8 cellular contexts compared by ENCODE assay signal in the genomic region with DNA sequence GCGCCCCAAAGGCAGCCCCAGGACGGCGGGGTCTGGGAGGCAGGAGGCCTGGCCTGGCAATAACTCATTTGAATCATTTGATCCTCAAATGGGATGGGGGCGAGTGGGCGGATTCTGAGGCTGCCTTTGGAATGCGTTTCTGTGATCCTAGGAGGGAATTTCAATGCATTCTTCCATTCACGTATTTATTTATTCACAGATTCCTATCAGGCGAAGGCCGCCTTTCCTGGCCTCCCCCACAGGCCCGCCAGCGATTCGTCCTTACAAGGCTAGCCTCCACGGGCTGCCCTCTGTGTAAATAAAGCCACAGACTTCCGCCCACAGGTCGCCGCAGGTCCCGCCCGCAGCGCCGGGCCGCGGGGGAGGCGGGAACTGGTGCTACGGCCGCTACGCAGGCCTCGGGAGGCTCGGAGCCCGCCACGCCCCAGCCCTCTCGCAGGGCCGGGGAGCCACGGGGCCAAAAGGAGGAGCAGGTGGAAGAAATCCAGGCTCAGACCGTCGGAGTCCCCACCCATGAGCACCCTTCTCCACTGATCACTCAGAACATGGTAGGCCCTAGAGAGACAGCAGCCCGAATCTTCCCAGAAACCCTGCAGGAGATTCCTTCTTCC. TPM values are rescaled to one million over a fixed set of nuclear protein-coding genes. Genes with fewer than 3 reads are reported as not detected.
DNase-seq lines count a peak whose midpoint lies in the region; ATAC-seq and TF ChIP-seq lines count a peak whose summit lies in the region.

No MANE protein-coding gene starts in this region.

- peak overlapping the region; percentile 60 for H3K4me2 ChIP-seq in neuronal stem cell (ENCODE audit: insufficient read depth, low read length, poor library complexity, severe bottlenecking)

- H3K4ac ChIP-seq in neuronal stem cell (ENCODE audit: low read length) = no peak overlapping the region

- TF ChIP-seq EP300 in tibial nerve (IDR thresholded peaks at IDR 0.05) = peak in 1 of 2 donors; percentile 71

- peak overlapping the region; percentile 83 for H4K8ac ChIP-seq in neuronal stem cell (ENCODE audit: low read depth, low read length)

- H4K91ac ChIP-seq in neuronal stem cell (ENCODE audit: low read depth, low read length, poor library complexity) = no peak overlapping the region

- peak overlapping the region; percentile 59 for H3K4me3 ChIP-seq in NT2/D1 (ENCODE audit: insufficient read length, low read depth)
- H3K4me3 ChIP-seq in neuronal stem cell (ENCODE audit: low read length in 2 of 2) = peak overlapping the region in 1 of 2 donors; percentile 32
- peak overlapping the region; percentile 43 to 71 (median 50) for H3K4me3 ChIP-seq in tibial nerve

- no peak overlapping the region for H2AK5ac ChIP-seq in neuronal stem cell (ENCODE audit: low read depth, low read length)

- peak overlapping the region; percentile 54 for H3K18ac ChIP-seq in neuronal stem cell (ENCODE audit: low read length)

- DNase-seq in NCI-H2227 (lab: John Stamatoyannopoulos, UW; ENCODE audit: unreplicated experiment) = peak; percentile 13
- DNase-seq in NCI-H2227 treated with DMSO at 0.1 percent for 48 hours (lab: John Stamatoyannopoulos, UW) = no peak
- DNase-seq in NT2/D1 (ENCODE audit: low read depth, low spot score) = peak; percentile 74
- peak; percentile 44 for DNase-seq in activated gamma-delta T cell (lab: John Stamatoyannopoulos, UW)
- DNase-seq in foreskin keratinocyte = peak; percentile 57 to 69
- peak; percentile 36 for DNase-seq in neuronal stem cell (ENCODE audit: low spot score)
- DNase-seq in tibial nerve (ENCODE audit: low spot score in 2 of 2) = peak; percentile 59 to 67

- ATAC-seq in HG02885 (IDR thresholded peaks at IDR 0.05; ENCODE audit: poor library complexity, unreplicated experiment) = peak; percentile 69
- ATAC-seq in foreskin keratinocyte = peak; percentile 7

- peaks cover 8% of the 10 kb centered on the region; the same call in 1 of the 2 replicates for H3K9me3 ChIP-seq in NT2/D1 (ENCODE audit: insufficient read depth, low read length)
- peaks cover 0 to 4% of the 10 kb centered on the region in 2 donors for H3K9me3 ChIP-seq in neuronal stem cell (replicated peaks in 1 of 2; ENCODE audit: control insufficient read depth in 2 of 2, insufficient read depth in 1 of 2, low read depth in 1 of 2, low read length in 2 of 2)
- H3K9me3 ChIP-seq in tibial nerve = no peaks in the 10 kb centered on the region

- H3K4me1 ChIP-seq in NT2/D1 (ENCODE audit: insufficient read depth, insufficient read length) = no peaks in the 10 kb centered on the region
- peaks cover 63% of the 10 kb centered on the region for H3K4me1 ChIP-seq in foreskin keratinocyte
- peaks cover 0 to 4% of the 10 kb centered on the region in 2 donors for H3K4me1 ChIP-seq in neuronal stem cell (ENCODE audit: control insufficient read depth in 2 of 2, insufficient read depth in 1 of 2, low read depth in 1 of 2, low read length in 2 of 2)
- H3K4me1 ChIP-seq in tibial nerve = peaks cover 0 to 37% (median 14%) of the 10 kb centered on the region in 4 donors

- H3K9ac ChIP-seq in NT2/D1 (ENCODE audit: insufficient read length, low read depth) = peak overlapping the region; percentile 85
- peak overlapping the region; percentile 15 for H3K9ac ChIP-seq in neuronal stem cell (ENCODE audit: low read depth, low read length, poor library complexity)

- no peak for TF ChIP-seq POLR2A in tibial nerve (IDR thresholded peaks at IDR 0.05)

- TF ChIP-seq CTCF in foreskin keratinocyte (conservative IDR thresholded peaks at IDR 0.05) (no peak), tibial nerve (IDR thresholded peaks at IDR 0.05) (peak in 1 of 5 experiments; percentile 18)

- no CpG with 5 or more reads among the region's 36 CpGs for WGBS in neuronal stem cell (ENCODE audit: extremely low coverage in 2 of 2, insufficient read length in 2 of 2, insufficient replicate concordance in 1 of 2), 2 donors
- 3 to 4% methylated on average over 36 of the region's 36 CpGs for WGBS in tibial nerve, 2 donors

- H3K14ac ChIP-seq in neuronal stem cell (ENCODE audit: low read length) = no peak overlapping the region

- H2AFZ ChIP-seq in neuronal stem cell (ENCODE audit: low read length) = peak overlapping the region; percentile 98

- no peak overlapping the region for H2BK5ac ChIP-seq in neuronal stem cell (ENCODE audit: low read length)

- H3K27ac ChIP-seq in foreskin keratinocyte (peak overlapping the region; percentile 58), neuronal stem cell (replicated peaks; ENCODE audit: low read length) (no peak overlapping the region), tibial nerve (peak overlapping the region; percentile 44 to 94 (median 92))

- no peak overlapping the region for H3K23ac ChIP-seq in neuronal stem cell (ENCODE audit: low read depth, low read length, poor library complexity)

- no peak overlapping the region for H2BK12ac ChIP-seq in neuronal stem cell (ENCODE audit: low read length)

- H3K36me3 ChIP-seq in NT2/D1 (ENCODE audit: insufficient read depth, insufficient read length, low read length) (no peaks in the 10 kb centered on the region), neuronal stem cell (replicated peaks in 1 of 2; ENCODE audit: control insufficient read depth in 2 of 2, insufficient read depth in 2 of 2, low read length in 2 of 2) (no peaks in the 10 kb centered on the region), tibial nerve (no peaks in the 10 kb centered on the region)

- H3K79me1 ChIP-seq in neuronal stem cell (ENCODE audit: low read depth, low read length) = no peaks in the 10 kb centered on the region

- H2BK15ac ChIP-seq in neuronal stem cell (ENCODE audit: low read length) = no peak overlapping the region

- no peak overlapping the region for H2BK120ac ChIP-seq in neuronal stem cell (ENCODE audit: low read depth, low read length)

- H3K27me3 ChIP-seq in NT2/D1 (ENCODE audit: insufficient read depth, insufficient read length) = no peaks in the 10 kb centered on the region
- H3K27me3 ChIP-seq in foreskin keratinocyte = no peaks in the 10 kb centered on the region
- peaks cover 0 to 10% (median 5%) of the 10 kb centered on the region in 3 experiments for H3K27me3 ChIP-seq in neuronal stem cell (ENCODE audit: control insufficient read depth in 3 of 3, insufficient read depth in 3 of 3, low read depth in 1 of 3, low read length in 3 of 3)
- H3K27me3 ChIP-seq in tibial nerve = no peaks in the 10 kb centered on the region

RNA-seq across cellular contexts. Expression of gene JUN, which starts 31.3 kb away (rescaled TPM):
- total RNA-seq in foreskin keratinocyte = 54.8 and 56.1 TPM in 2 replicates
- 39.9 and 43.7 TPM in 2 replicates for polyA plus RNA-seq in foreskin keratinocyte
- 6.3 TPM for polyA plus RNA-seq in neuronal stem cell (2013, experiment 1 of 2)
- polyA plus RNA-seq in neuronal stem cell (2013, experiment 2 of 2) = 6.3 TPM
- 100 to 1,000 TPM; 169 to 267 (median 192) TPM for total RNA-seq in tibial nerve
